In the genomic region with DNA sequence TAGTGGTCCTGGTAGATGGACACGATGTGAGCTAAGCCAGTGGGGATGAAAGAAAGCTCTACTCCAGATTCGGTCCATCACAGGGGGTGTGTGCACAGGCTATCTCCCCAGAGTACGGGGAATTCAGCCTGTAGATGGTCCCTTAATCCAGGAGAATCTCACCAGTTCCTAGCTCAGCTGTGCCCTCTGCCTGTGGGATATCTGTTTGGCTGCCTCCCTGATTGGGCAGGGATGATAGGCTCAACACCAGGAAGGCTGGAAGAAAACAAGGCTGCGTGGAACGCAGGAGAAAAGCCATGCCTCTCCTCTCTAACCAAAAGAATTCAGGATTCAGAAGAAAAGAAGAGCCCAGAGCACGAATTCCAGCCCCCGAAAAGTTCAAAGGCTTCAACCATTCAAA, we compare ENCODE assay signal across 1 cellular context.
TF ChIP-seq lines count a peak whose summit lies in the region.

No MANE protein-coding gene starts in this region.

TF ChIP-seq in HCT116, 20 proteins besides CTCF, POLR2A, EP300 and RAD21 (continued from another document):
- TF ChIP-seq, protein P1, sequence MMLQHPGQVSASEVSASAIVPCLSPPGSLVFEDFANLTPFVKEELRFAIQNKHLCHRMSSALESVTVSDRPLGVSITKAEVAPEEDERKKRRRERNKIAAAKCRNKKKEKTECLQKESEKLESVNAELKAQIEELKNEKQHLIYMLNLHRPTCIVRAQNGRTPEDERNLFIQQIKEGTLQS (IDR thresholded peaks at IDR 0.05): no peak
- TF ChIP-seq FOSL1 (IDR thresholded peaks at IDR 0.05; ENCODE audit: low read depth): no peak
- no peak for TF ChIP-seq YY1 (IDR thresholded peaks at IDR 0.05; ENCODE audit: extremely low read depth, insufficient replicate concordance, low read depth, low read length)
- TF ChIP-seq TCF7L2 (IDR thresholded peaks at IDR 0.05; ENCODE audit: borderline replicate concordance, extremely low read depth, insufficient read depth, insufficient read length): no peak
- TF ChIP-seq, protein P2, sequence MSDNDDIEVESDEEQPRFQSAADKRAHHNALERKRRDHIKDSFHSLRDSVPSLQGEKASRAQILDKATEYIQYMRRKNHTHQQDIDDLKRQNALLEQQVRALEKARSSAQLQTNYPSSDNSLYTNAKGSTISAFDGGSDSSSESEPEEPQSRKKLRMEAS (IDR thresholded peaks at IDR 0.05): no peak
- TF ChIP-seq JUND (IDR thresholded peaks at IDR 0.05): no peak
- TF ChIP-seq SRF (IDR thresholded peaks at IDR 0.05; ENCODE audit: low read depth): no peak
- no peak for TF ChIP-seq EGR1 (IDR thresholded peaks at IDR 0.05; ENCODE audit: low read depth)
- no peak for TF ChIP-seq POLR2AphosphoS5 (IDR thresholded peaks at IDR 0.05; ENCODE audit: low read depth, low read length)
- no peak for TF ChIP-seq ZFX (IDR thresholded peaks at IDR 0.05)
- no peak for TF ChIP-seq EZH2phosphoT487 (IDR thresholded peaks at IDR 0.05; ENCODE audit: borderline replicate concordance)
- no peak for TF ChIP-seq ZNF274 (IDR thresholded peaks at IDR 0.05; ENCODE audit: low read depth, low read length)
TF ChIP-seq in HCT116: peak in this region for 0.
